Comparison of ENCODE assay signal across 17 cellular contexts in the genomic region with DNA sequence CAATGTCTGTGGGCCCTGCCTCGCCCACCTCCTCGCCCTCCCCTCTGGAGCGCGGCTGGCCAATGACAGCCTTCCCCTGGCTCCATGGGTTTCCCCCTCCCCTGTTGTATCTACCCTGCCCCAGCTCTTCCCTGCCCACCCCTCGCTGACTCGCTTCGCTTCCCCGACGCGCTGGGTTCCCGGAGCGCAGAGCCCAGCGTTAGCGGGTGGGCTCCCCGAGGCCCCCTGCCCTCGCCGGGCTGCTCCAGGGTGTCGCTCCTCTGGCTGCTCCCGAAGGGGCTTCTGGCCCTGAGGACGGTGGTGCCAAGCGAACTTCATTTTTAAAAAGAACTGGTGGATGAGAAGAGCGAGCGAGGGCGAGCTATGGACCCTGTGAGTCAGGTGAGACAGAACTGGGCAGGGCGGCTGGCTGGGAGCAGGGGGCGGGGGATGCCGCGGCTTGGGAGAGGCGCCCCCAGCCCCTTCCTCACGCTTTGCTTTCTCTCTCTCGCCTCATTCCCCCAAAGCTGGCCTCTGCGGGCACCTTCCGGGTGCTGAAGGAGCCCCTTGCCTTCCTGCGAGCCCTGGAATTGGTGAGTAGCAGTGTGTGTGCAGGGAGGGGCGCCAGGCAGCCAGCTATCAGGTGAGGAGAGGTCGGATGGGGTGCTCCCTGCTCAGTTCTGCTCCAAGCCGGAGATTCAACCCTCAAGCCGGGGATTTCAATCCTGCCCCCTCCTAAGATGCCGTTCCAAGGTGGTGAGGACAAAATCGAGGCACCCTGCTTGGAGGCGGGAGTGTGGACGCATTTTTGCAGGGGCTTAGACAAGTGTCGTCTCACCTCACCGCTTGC. TPM values are rescaled to one million over a fixed set of nuclear protein-coding genes. Genes with fewer than 3 reads are reported as not detected.
DNase-seq lines count a peak whose midpoint lies in the region; ATAC-seq and TF ChIP-seq lines count a peak whose summit lies in the region.
"Had no signal": no experiment of that assay in that cellular context is flagged by ENCODE, and none has a peak within 500 bp of the region (broad histone marks: within the 10 kb centered on the region; RNA-seq: fewer than 3 reads in every experiment).

SYNPR (plus strand) TSS at position 138 of the 829 bp plus-strand sequence.

- H3K23ac ChIP-seq in mesenchymal stem cell (ENCODE audit: low read length in 2 of 2), result no peak within 1 kb of the TSS

- peaks cover 61% of the 10 kb centered on the region for H3K27me3 ChIP-seq in HUES64 (ENCODE audit: insufficient read depth, low read length)
- peaks cover 36 to 66% of the 10 kb centered on the region in 2 experiments for H3K27me3 ChIP-seq in mesenchymal stem cell (ENCODE audit: control insufficient read depth in 1 of 2, insufficient read depth in 1 of 2, low read length in 2 of 2)
- H3K27me3 ChIP-seq: ovary had no signal

- TF ChIP-seq CTCF in Calu3 (IDR thresholded peaks at IDR 0.05; ENCODE audit: unreplicated experiment) (no peak), mesothelial cell of epicardium (IDR thresholded peaks at IDR 0.05; ENCODE audit: unreplicated experiment) (no peak)

- peaks cover 13% of the 10 kb centered on the region for H3K27me3 Mint-ChIP-seq in Calu3 (ENCODE audit: unreplicated experiment)
- H3K27me3 Mint-ChIP-seq in mesothelial cell of epicardium (ENCODE audit: low read depth), result peaks cover 80% of the 10 kb centered on the region

- ATAC-seq in HG03565 (IDR thresholded peaks at IDR 0.05; ENCODE audit: unreplicated experiment), result no peak
- ATAC-seq: left lung had no signal

- H3K27ac Mint-ChIP-seq in Calu3 (ENCODE audit: unreplicated experiment) (peak within 1 kb of the TSS; percentile 39), mesothelial cell of epicardium (no peak within 1 kb of the TSS)
- H3K27ac Mint-ChIP-seq: activated CD4-positive, alpha-beta memory T cell treated with anti-CD3 and anti-CD28 coated beads for 36 hours; stimulated activated naive CD8-positive, alpha-beta T cell treated with anti-CD3 and anti-CD28 coated beads, Interleukin-15, Interleukin-2, amounts not matched to agents 100 ng/mL and 50 ng/mL, for 24 hours had no signal

- no peak within 1 kb of the TSS for H3K18ac ChIP-seq in mesenchymal stem cell (ENCODE audit: low read depth in 1 of 2, low read length in 2 of 2)

- H3K4me3 ChIP-seq in HUES64 (ENCODE audit: low read length) (peak within 1 kb of the TSS; percentile 67), mesenchymal stem cell (ENCODE audit: insufficient read depth in 1 of 2, low read depth in 1 of 2, low read length in 2 of 2) (peak within 1 kb of the TSS in 1 of 2 experiments; percentile 54)
- H3K4me3 ChIP-seq: left lung, MG63, ovary had no signal

- H2BK12ac ChIP-seq in mesenchymal stem cell (ENCODE audit: low read length in 2 of 2), result no peak within 1 kb of the TSS

- CTCF ChIA-PET in Calu3 (lab: Charles Lee), result no interaction called here

- no peaks in the 10 kb centered on the region for H3K79me1 ChIP-seq in mesenchymal stem cell (replicated peaks; ENCODE audit: low read length, poor library complexity, severe bottlenecking)

- no peak within 1 kb of the TSS for H2AK5ac ChIP-seq in mesenchymal stem cell (ENCODE audit: low read length, severe bottlenecking)

- H3K14ac ChIP-seq in mesenchymal stem cell (ENCODE audit: low read length in 2 of 2), result no peak within 1 kb of the TSS

- no peak within 1 kb of the TSS for H2BK5ac ChIP-seq in mesenchymal stem cell (ENCODE audit: low read depth, low read length, poor library complexity, severe bottlenecking)

- H3K27ac ChIP-seq in HUES64 (ENCODE audit: low read depth, low read length) (no peak within 1 kb of the TSS), mesenchymal stem cell (ENCODE audit: low read length, poor library complexity, severe bottlenecking) (no peak within 1 kb of the TSS)
- H3K27ac ChIP-seq: left lung, ovary had no signal

- no peak within 1 kb of the TSS for H4K91ac ChIP-seq in mesenchymal stem cell (ENCODE audit: low read length)

- no peak within 1 kb of the TSS for H3K4me2 ChIP-seq in mesenchymal stem cell (ENCODE audit: low read length, poor library complexity, severe bottlenecking)

- no peak within 1 kb of the TSS; the same call in 1 of the 2 replicates for H3K9ac ChIP-seq in HUES64 (ENCODE audit: low read depth, low read length)
- no peak within 1 kb of the TSS for H3K9ac ChIP-seq in mesenchymal stem cell (ENCODE audit: low read length)

- H3K36me3 ChIP-seq in HUES64 (ENCODE audit: insufficient read depth, low read length) (no peaks in the 10 kb centered on the region), mesenchymal stem cell (ENCODE audit: control insufficient read depth in 1 of 2, insufficient read depth in 2 of 2, low read depth in 1 of 2, low read length in 2 of 2) (no peaks in the 10 kb centered on the region)
- H3K36me3 ChIP-seq: left lung, MG63, ovary had no signal

- H3K4me3 Mint-ChIP-seq in Calu3 (ENCODE audit: low read depth, unreplicated experiment) (peak within 1 kb of the TSS; percentile 82), mesothelial cell of epicardium (peak within 1 kb of the TSS; percentile 65)
- H3K4me3 Mint-ChIP-seq: activated CD4-positive, alpha-beta memory T cell treated with anti-CD3 and anti-CD28 coated beads for 36 hours; stimulated activated naive CD8-positive, alpha-beta T cell treated with anti-CD3 and anti-CD28 coated beads, Interleukin-15, Interleukin-2, amounts not matched to agents 100 ng/mL and 50 ng/mL, for 24 hours had no signal

- no peaks in the 10 kb centered on the region for H3K9me3 ChIP-seq in HUES64 (ENCODE audit: insufficient read depth, low read depth, low read length)
- H3K9me3 ChIP-seq in mesenchymal stem cell (ENCODE audit: control insufficient read depth, low read length), result no peaks in the 10 kb centered on the region
- H3K9me3 ChIP-seq: MG63, ovary had no signal

- no peak within 1 kb of the TSS for H2BK15ac ChIP-seq in mesenchymal stem cell (ENCODE audit: low read depth, poor library complexity, severe bottlenecking)

- no peaks in the 10 kb centered on the region for H3K9me3 Mint-ChIP-seq in Calu3 (ENCODE audit: low read depth, unreplicated experiment)
- peaks cover 5% of the 10 kb centered on the region for H3K9me3 Mint-ChIP-seq in mesothelial cell of epicardium
- H3K9me3 Mint-ChIP-seq: activated CD4-positive, alpha-beta memory T cell treated with anti-CD3 and anti-CD28 coated beads for 36 hours; stimulated activated naive CD8-positive, alpha-beta T cell treated with anti-CD3 and anti-CD28 coated beads, Interleukin-15, Interleukin-2, amounts not matched to agents 100 ng/mL and 50 ng/mL, for 24 hours had no signal

- H3K36me3 Mint-ChIP-seq in Calu3 (ENCODE audit: insufficient read depth, unreplicated experiment) (peaks cover 9% of the 10 kb centered on the region), mesothelial cell of epicardium (no peaks in the 10 kb centered on the region)
- H3K36me3 Mint-ChIP-seq: activated CD4-positive, alpha-beta memory T cell treated with anti-CD3 and anti-CD28 coated beads for 36 hours had no signal

- H3K4me1 ChIP-seq in HUES64 (ENCODE audit: insufficient read depth, low read length) (no peaks in the 10 kb centered on the region), mesenchymal stem cell (ENCODE audit: control insufficient read depth, insufficient read depth, low read depth, low read length) (no peaks in the 10 kb centered on the region)
- H3K4me1 ChIP-seq: left lung had no signal

- intact Hi-C loops in Calu3 (cut with micrococcal nuclease; ENCODE audit: unreplicated experiment), result no loop called here

- H3K4me1 Mint-ChIP-seq in Calu3 (ENCODE audit: low read depth, unreplicated experiment) (peaks cover 33% of the 10 kb centered on the region), mesothelial cell of epicardium (peaks cover 17% of the 10 kb centered on the region)

- H3K4ac ChIP-seq in mesenchymal stem cell (ENCODE audit: low read depth in 1 of 2, low read length in 2 of 2), result no peak within 1 kb of the TSS

- WGBS in HUES64, result 1% methylated on average over 44 of the region's 44 CpGs
- WGBS in mesenchymal stem cell, result 3% methylated on average over 39 of the region's 44 CpGs

- no peak within 1 kb of the TSS for H2AFZ ChIP-seq in mesenchymal stem cell (ENCODE audit: low read depth, low read length)

- no peak for DNase-seq in Calu3
- peak; percentile 79 for DNase-seq in cerebellum (ENCODE audit: low spot score)
- peak in 1 of 2 experiments; percentile 39 for DNase-seq in mesothelial cell of epicardium (ENCODE audit: low spot score in 2 of 2, unreplicated experiment in 2 of 2)
- no peak for DNase-seq in activated CD4-positive, alpha-beta T cell treated with anti-CD3 and anti-CD28 coated beads for 48 hours
- no peak for DNase-seq in mesenchymal stem cell
- no peak for DNase-seq in activated T-cell treated with anti-CD3 and anti-CD28 coated beads, Interleukin-2, amount 50 U/mL, for 48 hours
- DNase-seq: activated CD4-positive, alpha-beta memory T cell treated with anti-CD3 and anti-CD28 coated beads for 36 hours; activated naive CD4-positive, alpha-beta T cell treated with Interleukin-2 at 50 U/mL for 16 hours; MG63; ovary; stimulated activated CD4-positive, alpha-beta T cell treated with anti-CD3 and anti-CD28 coated beads, Interleukin-2, amount 100 ng/mL, for 48 hours had no signal

- BruUV-seq in Calu3 (replicated peaks; lab: Mats Ljungman, UMichigan), result no TSS peak

- H2BK120ac ChIP-seq in mesenchymal stem cell (ENCODE audit: low read depth, low read length), result no peak within 1 kb of the TSS

- no peak within 1 kb of the TSS for H4K8ac ChIP-seq in mesenchymal stem cell (ENCODE audit: low read length)

RNA-seq across cellular contexts. Expression of gene SYNPR, which starts in this region (rescaled TPM):
- total RNA-seq in Calu3 (2022) (0.90 TPM in 1 of 2 replicates, not detected in the other), cerebellum (6.1 TPM), mesothelial cell of epicardium (3.7 to 3.8 TPM (median 3.7 TPM) in 3 replicates)
- polyA plus RNA-seq in HUES64 (2013, experiment 1 of 2), result not detected
- 0.32 TPM for polyA plus RNA-seq in HUES64 (2013, experiment 2 of 2)
- not detected for polyA plus RNA-seq in mesenchymal stem cell (2013, experiment 1 of 2)
- polyA plus RNA-seq in mesenchymal stem cell (2013, experiment 2 of 2), result not detected
- total RNA-seq: activated CD4-positive, alpha-beta memory T cell treated with anti-CD3 and anti-CD28 coated beads for 36 hours; left lung; OCI-LY7; ovary; T-helper 2 cell treated with Interferon-gamma antibody and Interleukin-4, amounts not matched to agents 100 ng/mL and 5 ng/mL, for 36 hours had no signal
- polyA plus RNA-seq: ovary had no signal
